1 cellular context compared by ENCODE assay signal in genomic region chr20:53581444-53582311, GRCh38.
A peak's percentile ranks its signal among the peaks of the same experiment; 100 is the strongest.
TF ChIP-seq lines count a peak whose summit lies in the region.

No MANE protein-coding gene starts in this region.

TF ChIP-seq in GM12878, 131 proteins besides CTCF, POLR2A, EP300 and RAD21 (continued from another document):
- TF ChIP-seq, protein P1, sequence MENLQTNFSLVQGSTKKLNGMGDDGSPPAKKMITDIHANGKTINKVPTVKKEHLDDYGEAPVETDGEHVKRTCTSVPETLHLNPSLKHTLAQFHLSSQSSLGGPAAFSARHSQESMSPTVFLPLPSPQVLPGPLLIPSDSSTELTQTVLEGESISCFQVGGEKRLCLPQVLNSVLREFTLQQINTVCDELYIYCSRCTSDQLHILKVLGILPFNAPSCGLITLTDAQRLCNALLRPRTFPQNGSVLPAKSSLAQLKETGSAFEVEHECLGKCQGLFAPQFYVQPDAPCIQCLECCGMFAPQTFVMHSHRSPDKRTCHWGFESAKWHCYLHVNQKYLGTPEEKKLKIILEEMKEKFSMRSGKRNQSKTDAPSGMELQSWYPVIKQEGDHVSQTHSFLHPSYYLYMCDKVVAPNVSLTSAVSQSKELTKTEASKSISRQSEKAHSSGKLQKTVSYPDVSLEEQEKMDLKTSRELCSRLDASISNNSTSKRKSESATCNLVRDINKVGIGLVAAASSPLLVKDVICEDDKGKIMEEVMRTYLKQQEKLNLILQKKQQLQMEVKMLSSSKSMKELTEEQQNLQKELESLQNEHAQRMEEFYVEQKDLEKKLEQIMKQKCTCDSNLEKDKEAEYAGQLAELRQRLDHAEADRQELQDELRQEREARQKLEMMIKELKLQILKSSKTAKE (IDR thresholded peaks at IDR 0.05; ENCODE audit: low read depth, poor library complexity, severe bottlenecking), result peak; percentile 45
- TF ChIP-seq CREB1 (IDR thresholded peaks at IDR 0.05; ENCODE audit: low read depth), result 0 out of 2 replicates have a peak, but pooled peaks have one; percentile 11
- 0 out of 2 replicates have a peak, but pooled peaks have one; percentile 6 for TF ChIP-seq MYB (IDR thresholded peaks at IDR 0.05; ENCODE audit: borderline replicate concordance, low read depth, low read length)
- TF ChIP-seq CREM (IDR thresholded peaks at IDR 0.05; ENCODE audit: low read depth), result no peak
- peak in 1 of 2 experiments; percentile 50; a peak in 1 of 4 replicates for TF ChIP-seq ETV6 (conservative IDR thresholded peaks at IDR 0.05 in 1 of 2, IDR thresholded peaks at IDR 0.05 in 1 of 2; ENCODE audit: borderline replicate concordance in 1 of 2, low read depth in 1 of 2)
- peak in 1 of 2 experiments; percentile 42; a peak in 2 of 4 replicates for TF ChIP-seq IKZF2 (IDR thresholded peaks at IDR 0.05)
- peak; percentile 77 for TF ChIP-seq RUNX3 (IDR thresholded peaks at IDR 0.05; ENCODE audit: low read length)
- TF ChIP-seq EED (IDR thresholded peaks at IDR 0.05; ENCODE audit: low read depth), result peak; percentile 55
- no peak for TF ChIP-seq FOXK2 (IDR thresholded peaks at IDR 0.05)
- TF ChIP-seq MTA3 (IDR thresholded peaks at IDR 0.05; ENCODE audit: borderline replicate concordance, low read length), result no peak
- peak; percentile 31; the same call in 1 of the 2 replicates for TF ChIP-seq IKZF1 (conservative IDR thresholded peaks at IDR 0.05)
- TF ChIP-seq, protein P2, sequence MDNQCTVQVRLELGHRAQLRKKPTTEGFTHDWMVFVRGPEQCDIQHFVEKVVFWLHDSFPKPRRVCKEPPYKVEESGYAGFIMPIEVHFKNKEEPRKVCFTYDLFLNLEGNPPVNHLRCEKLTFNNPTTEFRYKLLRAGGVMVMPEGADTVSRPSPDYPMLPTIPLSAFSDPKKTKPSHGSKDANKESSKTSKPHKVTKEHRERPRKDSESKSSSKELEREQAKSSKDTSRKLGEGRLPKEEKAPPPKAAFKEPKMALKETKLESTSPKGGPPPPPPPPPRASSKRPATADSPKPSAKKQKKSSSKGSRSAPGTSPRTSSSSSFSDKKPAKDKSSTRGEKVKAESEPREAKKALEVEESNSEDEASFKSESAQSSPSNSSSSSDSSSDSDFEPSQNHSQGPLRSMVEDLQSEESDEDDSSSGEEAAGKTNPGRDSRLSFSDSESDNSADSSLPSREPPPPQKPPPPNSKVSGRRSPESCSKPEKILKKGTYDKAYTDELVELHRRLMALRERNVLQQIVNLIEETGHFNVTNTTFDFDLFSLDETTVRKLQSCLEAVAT (IDR thresholded peaks at IDR 0.05), result peak; percentile 74
- TF ChIP-seq CBFB (IDR thresholded peaks at IDR 0.05; ENCODE audit: low read depth), result no peak
- TF ChIP-seq POLR2AphosphoS5 (IDR thresholded peaks at IDR 0.05; ENCODE audit: low read length), result peak; percentile 36; the same call in 1 of the 2 replicates
- TF ChIP-seq NBN (IDR thresholded peaks at IDR 0.05), result no peak
- TF ChIP-seq BHLHE40 (IDR thresholded peaks at IDR 0.05; ENCODE audit: borderline replicate concordance in 1 of 2, low read depth in 2 of 2, low read length in 1 of 2), result 0 out of 4 replicates have a peak, but pooled peaks have one; percentile 4 to 23
- peak; percentile 93 for TF ChIP-seq NFXL1 (IDR thresholded peaks at IDR 0.05; ENCODE audit: borderline replicate concordance)
- no peak for TF ChIP-seq TARDBP (IDR thresholded peaks at IDR 0.05; ENCODE audit: borderline replicate concordance)
- no peak for TF ChIP-seq LARP7 (IDR thresholded peaks at IDR 0.05)
- peak; percentile 40; the same call in 1 of the 2 replicates for TF ChIP-seq ZNF687 (IDR thresholded peaks at IDR 0.05)
- no peak; the same call in 1 of the 2 replicates for TF ChIP-seq PAX5 (IDR thresholded peaks at IDR 0.05; ENCODE audit: borderline replicate concordance, low read depth, low read length)
- TF ChIP-seq NRF1 (conservative IDR thresholded peaks at IDR 0.05; ENCODE audit: low read depth, low read length), result no peak
